ENCODE assay signal across 11 cellular contexts in the genomic region with DNA sequence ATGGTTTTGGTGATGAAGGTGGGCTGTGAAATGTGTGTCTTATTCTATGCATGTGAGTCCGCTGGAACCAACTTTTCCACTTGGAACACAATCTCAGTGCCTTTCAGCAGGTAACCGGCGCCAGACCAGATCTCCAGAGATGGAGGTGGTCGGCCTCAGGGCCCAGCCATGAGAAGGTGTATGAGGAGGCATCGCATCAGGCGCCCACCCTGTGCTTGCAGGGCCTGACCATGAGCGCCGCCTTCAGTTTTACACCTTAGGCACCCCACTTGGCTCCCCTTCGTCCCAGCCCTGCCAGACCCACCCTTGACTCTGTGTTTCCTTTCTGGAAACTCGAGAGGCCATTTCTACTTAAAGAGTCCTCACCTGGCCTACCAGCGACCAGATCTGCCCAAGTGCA. TPM values are rescaled to one million over a fixed set of nuclear protein-coding genes. Genes with fewer than 3 reads are reported as not detected.
DNase-seq lines count a peak whose midpoint lies in the region; ATAC-seq and TF ChIP-seq lines count a peak whose summit lies in the region.
"Had no signal": no experiment of that assay in that cellular context is flagged by ENCODE, and none has a peak within 500 bp of the region (broad histone marks: within the 10 kb centered on the region; RNA-seq: fewer than 3 reads in every experiment).

No MANE protein-coding gene starts in this region.

- H3K9me3 ChIP-seq in right atrium auricular region (no peaks in the 10 kb centered on the region), neural progenitor cell (ENCODE audit: low read depth) (no peaks in the 10 kb centered on the region)

- DNase-seq in right atrium auricular region (ENCODE audit: low spot score) (no peak), left ventricle myocardium superior (no peak), coronary artery (ENCODE audit: low spot score) (no peak), neural progenitor cell (ENCODE audit: low spot score) (no peak), NK-92 (lab: John Stamatoyannopoulos, UW; ENCODE audit: unreplicated experiment) (no peak), A172 (ENCODE audit: low spot score) (no peak), SHP77 treated with DMSO at 0.1 percent for 48 hours (lab: John Stamatoyannopoulos, UW) (no peak)
- DNase-seq: GF-D8; NCI-H774; stimulated activated naive CD4-positive, alpha-beta T cell had no signal

- no peak overlapping the region for H3K4me2 ChIP-seq in neural progenitor cell

- peaks cover 5% of the 10 kb centered on the region for H3K36me3 Mint-ChIP-seq in neural progenitor cell

- H3K27ac ChIP-seq in right atrium auricular region: peak overlapping the region; percentile 87 to 96
- H3K27ac ChIP-seq in coronary artery: peak overlapping the region; percentile 79 to 86
- H3K27ac ChIP-seq in neural progenitor cell: no peak overlapping the region

- H3K27me3 ChIP-seq in right atrium auricular region (no peaks in the 10 kb centered on the region), neural progenitor cell (peaks cover 38% of the 10 kb centered on the region)

- H3K27me3 Mint-ChIP-seq in neural progenitor cell (ENCODE audit: insufficient read depth, low read depth): peaks cover 8% of the 10 kb centered on the region

- peaks cover 11% of the 10 kb centered on the region for H3K9me3 Mint-ChIP-seq in neural progenitor cell

- no peak overlapping the region for H2AFZ ChIP-seq in neural progenitor cell (replicated peaks)

- H3K4me1 ChIP-seq in right atrium auricular region (peaks cover 0 to 8% of the 10 kb centered on the region in 2 donors), neural progenitor cell (peaks cover 4% of the 10 kb centered on the region)

- peaks cover 44% of the 10 kb centered on the region for H3K4me1 Mint-ChIP-seq in neural progenitor cell

- no peak for ATAC-seq in left ventricle myocardium superior
- no peak for ATAC-seq in GM21619 (IDR thresholded peaks at IDR 0.05; ENCODE audit: unreplicated experiment)

- H3K9ac ChIP-seq in neural progenitor cell: no peak overlapping the region

- intact Hi-C loops in left ventricle myocardium superior (cut with micrococcal nuclease): no loop called here

- H3K36me3 ChIP-seq in right atrium auricular region (no peaks in the 10 kb centered on the region), neural progenitor cell (no peaks in the 10 kb centered on the region)

- H3K4me3 ChIP-seq in right atrium auricular region (no peak overlapping the region), coronary artery (no peak overlapping the region), neural progenitor cell (no peak overlapping the region)

- H4K20me1 ChIP-seq in neural progenitor cell (ENCODE audit: low read depth): no peaks in the 10 kb centered on the region

- TF ChIP-seq CTCF in right atrium auricular region (IDR thresholded peaks at IDR 0.05) (no peak), coronary artery (IDR thresholded peaks at IDR 0.05) (no peak), neural progenitor cell (IDR thresholded peaks at IDR 0.05) (no peak)

- H3F3A ChIP-seq in neural progenitor cell (ENCODE audit: low read depth): peaks cover 5% of the 10 kb centered on the region

- H3K79me2 ChIP-seq in neural progenitor cell (ENCODE audit: low read depth): no peaks in the 10 kb centered on the region

- H3K27ac Mint-ChIP-seq in neural progenitor cell: peak overlapping the region; percentile 81

- H3K4me3 Mint-ChIP-seq in neural progenitor cell: peak overlapping the region; percentile 58

RNA-seq across cellular contexts. Expression of a gene that starts 48.6 kb away (rescaled TPM):
- total RNA-seq in right atrium auricular region (10 to 100 TPM; 12.6 to 27.6 TPM), left ventricle myocardium superior (14.6 TPM), neural progenitor cell (ENCODE audit: low replicate concordance) (7.2 and 7.8 TPM in 2 replicates)
- 0.86 and 1.0 TPM in 2 replicates for total RNA-seq in A172 (2014; rRNA removed; shearing (Covaris generic))
